18 cellular contexts compared by ENCODE assay signal in genomic region chr1:234938114-234938513, GRCh38.
"Had no signal": no experiment of that assay in that cellular context is flagged by ENCODE, and none has a peak within 500 bp of the region (broad histone marks: within the 10 kb centered on the region; RNA-seq: fewer than 3 reads in every experiment).

No MANE protein-coding gene starts in this region.

- H3K9me3 ChIP-seq: heart right ventricle, mucosa of descending colon, spleen, tibial nerve, upper lobe of right lung had no signal

- H3K4me3 Mint-ChIP-seq: naive thymus-derived CD8-positive, alpha-beta T cell; neural crest cell had no signal

- H3K27me3 ChIP-seq: heart right ventricle, spleen, tibial nerve, upper lobe of right lung had no signal

- H3K27me3 Mint-ChIP-seq: naive thymus-derived CD8-positive, alpha-beta T cell had no signal

- DNase-seq: cortex of kidney; effector memory CD4-positive, alpha-beta T cell; heart right ventricle; hypothalamus; kidney glomerular epithelial cell; mucosa of descending colon; naive thymus-derived CD8-positive, alpha-beta T cell; posterior cingulate gyrus; spleen; stimulated activated CD4-positive, alpha-beta T cell treated with anti-CD3 and anti-CD28 coated beads, Interleukin-15, amount 100 ng/mL, for 24 hours; stimulated activated CD4-positive, alpha-beta T cell treated with anti-CD3 and anti-CD28 coated beads, Interleukin-1b, Interleukin-23, amount 100 ng/mL, for 48 hours; stimulated activated CD4-positive, alpha-beta T cell treated with anti-CD3 and anti-CD28 coated beads, Interleukin-4, amount 100 ng/mL, for 24 hours; stimulated activated naive CD4-positive, alpha-beta T cell treated with Interleukin-2 at 50 U/mL for 16 hours; upper lobe of right lung had no signal

- H3K27ac ChIP-seq: heart right ventricle, spleen, tibial nerve, upper lobe of right lung had no signal

- H3K4me3 ChIP-seq: heart right ventricle, mucosa of descending colon, spleen, tibial nerve, upper lobe of right lung had no signal

- H3K4me1 Mint-ChIP-seq: neural crest cell had no signal

- H3K36me3 ChIP-seq: heart right ventricle, spleen, tibial nerve, upper lobe of right lung had no signal

- H3K9me3 Mint-ChIP-seq: naive thymus-derived CD8-positive, alpha-beta T cell; neural crest cell had no signal

- ATAC-seq: esophagus mucosa; heart right ventricle; mucosa of descending colon; naive thymus-derived CD8-positive, alpha-beta T cell; sciatic nerve; upper lobe of right lung had no signal

- H3K36me3 Mint-ChIP-seq: naive thymus-derived CD8-positive, alpha-beta T cell had no signal
